In genomic region chr2:20585710-20586378, GRCh38 we compare ENCODE assay signal across 2 cellular contexts.
TF ChIP-seq lines count a peak whose summit lies in the region.

No MANE protein-coding gene starts in this region.

TF ChIP-seq in endothelial cell of umbilical vein, 7 proteins besides CTCF, POLR2A, EP300 and RAD21:
- TF ChIP-seq POLR2AphosphoS5 (IDR thresholded peaks at IDR 0.05; ENCODE audit: insufficient read depth, low read depth, low read length), result no peak
- no peak for TF ChIP-seq EZH2 (IDR thresholded peaks at IDR 0.05; ENCODE audit: borderline replicate concordance, low read depth, low read length, severe bottlenecking)
- no peak for TF ChIP-seq GATA2 (IDR thresholded peaks at IDR 0.05; ENCODE audit: insufficient read depth, insufficient read length, low read depth, low read length)
- TF ChIP-seq MYC (IDR thresholded peaks at IDR 0.05; ENCODE audit: low read depth, low read length), result no peak
- TF ChIP-seq JUN (IDR thresholded peaks at IDR 0.05; ENCODE audit: borderline replicate concordance, insufficient read depth, insufficient read length, low read depth), result no peak
- no peak for TF ChIP-seq FOS (IDR thresholded peaks at IDR 0.05; ENCODE audit: borderline replicate concordance, insufficient read depth, low read length)

TF ChIP-seq in SK-N-SH treated with all-trans-retinoic acid at 6 μM for 48 hours, 23 proteins besides CTCF, POLR2A, EP300 and RAD21:
- no peak for TF ChIP-seq SNAI2 (CRISPR knock-in tag; IDR thresholded peaks at IDR 0.05)
- TF ChIP-seq BACH2 (CRISPR knock-in tag; IDR thresholded peaks at IDR 0.05; ENCODE audit: borderline replicate concordance), result no peak
- TF ChIP-seq, protein P1, sequence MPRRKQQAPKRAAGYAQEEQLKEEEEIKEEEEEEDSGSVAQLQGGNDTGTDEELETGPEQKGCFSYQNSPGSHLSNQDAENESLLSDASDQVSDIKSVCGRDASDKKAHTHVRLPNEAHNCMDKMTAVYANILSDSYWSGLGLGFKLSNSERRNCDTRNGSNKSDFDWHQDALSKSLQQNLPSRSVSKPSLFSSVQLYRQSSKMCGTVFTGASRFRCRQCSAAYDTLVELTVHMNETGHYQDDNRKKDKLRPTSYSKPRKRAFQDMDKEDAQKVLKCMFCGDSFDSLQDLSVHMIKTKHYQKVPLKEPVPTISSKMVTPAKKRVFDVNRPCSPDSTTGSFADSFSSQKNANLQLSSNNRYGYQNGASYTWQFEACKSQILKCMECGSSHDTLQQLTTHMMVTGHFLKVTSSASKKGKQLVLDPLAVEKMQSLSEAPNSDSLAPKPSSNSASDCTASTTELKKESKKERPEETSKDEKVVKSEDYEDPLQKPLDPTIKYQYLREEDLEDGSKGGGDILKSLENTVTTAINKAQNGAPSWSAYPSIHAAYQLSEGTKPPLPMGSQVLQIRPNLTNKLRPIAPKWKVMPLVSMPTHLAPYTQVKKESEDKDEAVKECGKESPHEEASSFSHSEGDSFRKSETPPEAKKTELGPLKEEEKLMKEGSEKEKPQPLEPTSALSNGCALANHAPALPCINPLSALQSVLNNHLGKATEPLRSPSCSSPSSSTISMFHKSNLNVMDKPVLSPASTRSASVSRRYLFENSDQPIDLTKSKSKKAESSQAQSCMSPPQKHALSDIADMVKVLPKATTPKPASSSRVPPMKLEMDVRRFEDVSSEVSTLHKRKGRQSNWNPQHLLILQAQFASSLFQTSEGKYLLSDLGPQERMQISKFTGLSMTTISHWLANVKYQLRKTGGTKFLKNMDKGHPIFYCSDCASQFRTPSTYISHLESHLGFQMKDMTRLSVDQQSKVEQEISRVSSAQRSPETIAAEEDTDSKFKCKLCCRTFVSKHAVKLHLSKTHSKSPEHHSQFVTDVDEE (CRISPR knock-in tag; IDR thresholded peaks at IDR 0.05), result no peak
